In genomic region chrX:1524874-1525582, GRCh38 we compare ENCODE assay signal across 21 cellular contexts. TPM values are rescaled to one million over a fixed set of nuclear protein-coding genes. Genes with fewer than 3 reads are reported as not detected.
"Had no signal": no experiment of that assay in that cellular context is flagged by ENCODE, and none has a peak within 500 bp of the region (broad histone marks: within the 10 kb centered on the region; RNA-seq: fewer than 3 reads in every experiment).

No MANE protein-coding gene starts in this region.

- H3K9me3 ChIP-seq: body of pancreas, tibial artery had no signal

- H3K27ac Mint-ChIP-seq: activated naive CD4-positive, alpha-beta T cell treated with anti-CD3 and anti-CD28 coated beads, Interleukin-2, amount 10 ng/mL, durations not matched to agents 7 days and 5 days; activated T-cell treated with anti-CD3 and anti-CD28 coated beads, Interleukin-2, amount 50 U/mL, for 72 hours; memory B cell; nephron progenitor cell; stimulated activated effector memory CD8-positive, alpha-beta T cell treated with anti-CD3 and anti-CD28 coated beads, Interleukin-12 subunit alpha, Interleukin-12 subunit beta, amount 100 ng/mL, for 72 hours; stimulated activated naive CD8-positive, alpha-beta T cell treated with anti-CD3 and anti-CD28 coated beads, Interleukin-15, amount 100 ng/mL, for 72 hours had no signal

- H3K27me3 Mint-ChIP-seq: activated naive CD4-positive, alpha-beta T cell treated with anti-CD3 and anti-CD28 coated beads, Interleukin-2, amount 10 ng/mL, durations not matched to agents 7 days and 5 days; memory B cell; stimulated activated naive CD8-positive, alpha-beta T cell treated with anti-CD3 and anti-CD28 coated beads, Interleukin-15, amount 100 ng/mL, for 72 hours had no signal

- H3K4me1 ChIP-seq: body of pancreas, tibial artery had no signal

- H3K36me3 Mint-ChIP-seq: stimulated activated effector memory CD8-positive, alpha-beta T cell treated with anti-CD3 and anti-CD28 coated beads, Interleukin-12 subunit alpha, Interleukin-12 subunit beta, amount 100 ng/mL, for 72 hours had no signal

- H3K4me3 ChIP-seq: body of pancreas, cardiac muscle cell, tibial artery had no signal

- H3K27me3 ChIP-seq: body of pancreas, cardiac muscle cell, tibial artery had no signal

- H3K4me3 Mint-ChIP-seq: activated naive CD4-positive, alpha-beta T cell treated with anti-CD3 and anti-CD28 coated beads, Interleukin-2, amount 10 ng/mL, durations not matched to agents 7 days and 5 days; activated T-cell treated with anti-CD3 and anti-CD28 coated beads, Interleukin-2, amount 50 U/mL, for 72 hours; memory B cell; nephron progenitor cell; stimulated activated effector memory CD8-positive, alpha-beta T cell treated with anti-CD3 and anti-CD28 coated beads, Interleukin-12 subunit alpha, Interleukin-12 subunit beta, amount 100 ng/mL, for 72 hours; stimulated activated naive CD8-positive, alpha-beta T cell treated with anti-CD3 and anti-CD28 coated beads, Interleukin-15, amount 100 ng/mL, for 72 hours had no signal

- H3K4me1 Mint-ChIP-seq: nephron progenitor cell had no signal

- H3K36me3 ChIP-seq: cardiac muscle cell, tibial artery had no signal

- DNase-seq: activated CD4-positive, alpha-beta T cell treated with anti-CD3 and anti-CD28 coated beads for 48 hours; activated CD4-positive, CD25-positive, alpha-beta regulatory T cell; activated effector memory CD4-positive, alpha-beta T cell treated with anti-CD3 and anti-CD28 coated beads, Interleukin-2, amount 50 U/mL, for 16 hours; activated naive CD4-positive, alpha-beta T cell treated with anti-CD3 and anti-CD28 coated beads, Interleukin-2, amount 10 ng/mL, durations not matched to agents 7 days and 5 days; activated T-cell treated with anti-CD3 and anti-CD28 coated beads, Interleukin-2, amount 50 U/mL, for 72 hours; anterior cingulate cortex; body of pancreas; dermis blood vessel endothelial cell; effector CD8-positive, alpha-beta T cell; foreskin melanocyte; nephron progenitor cell; nucleus accumbens; small intestine; stimulated activated CD4-positive, alpha-beta T cell treated with anti-CD3 and anti-CD28 coated beads, Interleukin-2, amount 100 ng/mL, for 24 hours; T1000; tibial artery had no signal

- H3K27ac ChIP-seq: body of pancreas, cardiac muscle cell, tibial artery had no signal

RNA-seq across cellular contexts. Expression of gene P2RY8, which starts 12.0 kb away (rescaled TPM):
- total RNA-seq: cardiac muscle cell, SK-MEL-5 had no signal
- polyA plus RNA-seq: cardiac muscle cell had no signal
